1 cellular context compared by ENCODE assay signal in genomic region chr1:35748326-35748725, GRCh38.
TF ChIP-seq lines count a peak whose summit lies in the region.

No MANE protein-coding gene starts in this region.

TF ChIP-seq in H1, 55 proteins besides CTCF, POLR2A, EP300 and RAD21:
- no peak for TF ChIP-seq SIX5 (IDR thresholded peaks at IDR 0.05; ENCODE audit: low read depth, low read length)
- no peak for TF ChIP-seq SAP30 (IDR thresholded peaks at IDR 0.05; ENCODE audit: insufficient read depth, insufficient replicate concordance, low read length)
- TF ChIP-seq EGR1 (IDR thresholded peaks at IDR 0.05; ENCODE audit: borderline replicate concordance, low read depth, low read length): no peak
- TF ChIP-seq KDM5A (IDR thresholded peaks at IDR 0.05; ENCODE audit: low read length): no peak
- no peak for TF ChIP-seq KDM4A (IDR thresholded peaks at IDR 0.05; ENCODE audit: low read depth, low read length, severe bottlenecking)
- no peak for TF ChIP-seq NANOG (IDR thresholded peaks at IDR 0.05; ENCODE audit: insufficient read depth, low read depth, low read length, poor library complexity, severe bottlenecking)
- no peak for TF ChIP-seq RNF2 (IDR thresholded peaks at IDR 0.05; ENCODE audit: borderline replicate concordance, low read depth, low read length, missing control alignments, poor library complexity, severe bottlenecking)
- no peak for TF ChIP-seq CHD7 (IDR thresholded peaks at IDR 0.05; ENCODE audit: insufficient replicate concordance, low read length)
- TF ChIP-seq ATF2 (IDR thresholded peaks at IDR 0.05; ENCODE audit: low read length): no peak
- TF ChIP-seq GABPA (IDR thresholded peaks at IDR 0.05; ENCODE audit: borderline replicate concordance, insufficient read depth, low read length): no peak
